ENCODE assay signal across 18 cellular contexts in genomic region chr3:149016242-149016641, GRCh38. TPM values are rescaled to one million over a fixed set of nuclear protein-coding genes. Genes with fewer than 3 reads are reported as not detected.
DNase-seq lines count a peak whose midpoint lies in the region; ATAC-seq and TF ChIP-seq lines count a peak whose summit lies in the region.
"Had no signal": no experiment of that assay in that cellular context is flagged by ENCODE, and none has a peak within 500 bp of the region (broad histone marks: within the 10 kb centered on the region; RNA-seq: fewer than 3 reads in every experiment).

No MANE protein-coding gene starts in this region.

- intact Hi-C loops in CD8-positive, alpha-beta T cell (cut with DNase I, micrococcal nuclease) = no loop called here
- intact Hi-C loops in CD14-positive monocyte (cut with micrococcal nuclease) = no loop called here

- H3K27me3 Mint-ChIP-seq in CD8-positive, alpha-beta T cell (ENCODE audit: low read depth) = no peaks in the 10 kb centered on the region
- H3K27me3 Mint-ChIP-seq in CD14-positive monocyte (ENCODE audit: low read depth in 3 of 3) = peaks cover 0 to 2% (median 0%) of the 10 kb centered on the region in 3 donors
- H3K27me3 Mint-ChIP-seq: activated naive CD8-positive, alpha-beta T cell treated with anti-CD3 and anti-CD28 coated beads, Interleukin-2, amount 50 U/mL, for 24 hours; B cell had no signal

- H2AFZ ChIP-seq in ACC112 (ENCODE audit: low read length, unreplicated experiment) = no peak overlapping the region

- no peak for TF ChIP-seq CTCF in CD8-positive, alpha-beta T cell (IDR thresholded peaks at IDR 0.05)
- peak; percentile 14 for TF ChIP-seq CTCF in cardiac fibroblast (IDR thresholded peaks at IDR 0.05; ENCODE audit: low read depth, low read length)
- no peak for TF ChIP-seq CTCF in CD14-positive monocyte (IDR thresholded peaks at IDR 0.05)

- H3K4me3 Mint-ChIP-seq in CD8-positive, alpha-beta T cell = no peak overlapping the region
- no peak overlapping the region for H3K4me3 Mint-ChIP-seq in CD14-positive monocyte
- H3K4me3 Mint-ChIP-seq: activated naive CD8-positive, alpha-beta T cell treated with anti-CD3 and anti-CD28 coated beads, Interleukin-2, amount 50 U/mL, for 24 hours; activated T-cell treated with anti-CD3 and anti-CD28 coated beads, Interleukin-2, amount 50 U/mL, for 72 hours; B cell had no signal

- peak overlapping the region; percentile 64 for H3K27ac Mint-ChIP-seq in CD8-positive, alpha-beta T cell
- H3K27ac Mint-ChIP-seq in CD14-positive monocyte = peak overlapping the region in 2 of 7 donors; percentile 16 to 32
- H3K27ac Mint-ChIP-seq: activated naive CD8-positive, alpha-beta T cell treated with anti-CD3 and anti-CD28 coated beads, Interleukin-2, amount 50 U/mL, for 24 hours; B cell had no signal

- peaks cover 68% of the 10 kb centered on the region for H3K36me3 Mint-ChIP-seq in CD8-positive, alpha-beta T cell
- peaks cover 65 to 91% of the 10 kb centered on the region in 2 donors for H3K36me3 Mint-ChIP-seq in CD14-positive monocyte

- POLR2A ChIA-PET in CD8-positive, alpha-beta T cell (lab: Charles Lee) = no interaction called here

- H3K9me3 Mint-ChIP-seq in CD8-positive, alpha-beta T cell = no peaks in the 10 kb centered on the region
- H3K9me3 Mint-ChIP-seq in CD14-positive monocyte = no peaks in the 10 kb centered on the region
- H3K9me3 Mint-ChIP-seq: activated naive CD8-positive, alpha-beta T cell treated with anti-CD3 and anti-CD28 coated beads, Interleukin-2, amount 50 U/mL, for 24 hours; activated T-cell treated with anti-CD3 and anti-CD28 coated beads, Interleukin-2, amount 50 U/mL, for 72 hours had no signal

- peaks cover 3% of the 10 kb centered on the region for H3K79me2 ChIP-seq in ACC112 (ENCODE audit: control insufficient read depth, insufficient read depth, low read length, unreplicated experiment)

- H3K4me3 ChIP-seq in ACC112 (ENCODE audit: low read depth, low read length) = no peak overlapping the region
- H3K4me3 ChIP-seq in CD8-positive, alpha-beta T cell (ENCODE audit: low read depth, low read length) = no peak overlapping the region
- H3K4me3 ChIP-seq in cardiac fibroblast (replicated peaks in 1 of 2; ENCODE audit: low read depth in 2 of 2, low read length in 2 of 2) = no peak overlapping the region
- no peak overlapping the region for H3K4me3 ChIP-seq in muscle layer of duodenum (ENCODE audit: low read depth in 1 of 2, low read length in 2 of 2)
- H3K4me3 ChIP-seq: tibial nerve had no signal

- H3K27ac ChIP-seq in ACC112 (ENCODE audit: low read depth, low read length) (peak overlapping the region; percentile 82), muscle layer of duodenum (ENCODE audit: low read length) (peak overlapping the region; percentile 19)
- no peak overlapping the region for H3K27ac ChIP-seq in CD8-positive, alpha-beta T cell (ENCODE audit: low read depth, low read length)

- CTCF ChIA-PET in CD8-positive, alpha-beta T cell (lab: Charles Lee) = no interaction called here

- no peak for DNase-seq in CD8-positive, alpha-beta T cell
- no peak for DNase-seq in cardiac fibroblast (ENCODE audit: low read depth in 2 of 2)
- DNase-seq in C1 segment of cervical spinal cord (lab: John Stamatoyannopoulos, UW) = no peak
- DNase-seq in CD14-positive monocyte (ENCODE audit: low spot score) = no peak
- DNase-seq in NCI-H2081 (lab: John Stamatoyannopoulos, UW) = no peak
- no peak for DNase-seq in NCI-H1417 treated with DMSO at 0.1 percent for 48 hours (lab: John Stamatoyannopoulos, UW)
- DNase-seq: activated CD4-positive, alpha-beta T cell treated with anti-CD3 and anti-CD28 coated beads for 48 hours; activated naive CD8-positive, alpha-beta T cell treated with anti-CD3 and anti-CD28 coated beads, Interleukin-2, amount 50 U/mL, for 24 hours; activated T-cell treated with anti-CD3 and anti-CD28 coated beads, Interleukin-2, amount 50 U/mL, for 72 hours; mammary epithelial cell; MV-4-11; NCI-H2081 treated with DMSO at 0.1 percent for 48 hours; NCI-H526; stimulated activated CD4-positive, alpha-beta T cell treated with anti-CD3 and anti-CD28 coated beads, Interleukin-4, amount 100 ng/mL, for 24 hours had no signal

- H3K4me1 ChIP-seq in ACC112 (ENCODE audit: control insufficient read depth, insufficient read depth, low read length, unreplicated experiment) (peaks cover 61% of the 10 kb centered on the region), muscle layer of duodenum (ENCODE audit: control insufficient read depth in 1 of 2, insufficient read depth in 2 of 2, low read length in 2 of 2) (peaks cover 0 to 28% of the 10 kb centered on the region in 2 donors)
- H3K4me1 ChIP-seq in CD8-positive, alpha-beta T cell (ENCODE audit: insufficient read depth, low read length) = no peaks in the 10 kb centered on the region

- peaks cover 44% of the 10 kb centered on the region for H3K4me1 Mint-ChIP-seq in CD8-positive, alpha-beta T cell (ENCODE audit: low read depth)
- no peaks in the 10 kb centered on the region for H3K4me1 Mint-ChIP-seq in CD14-positive monocyte
- H3K4me1 Mint-ChIP-seq: B cell had no signal

- no peaks in the 10 kb centered on the region for H3K9me3 ChIP-seq in CD8-positive, alpha-beta T cell (ENCODE audit: low read length)
- no peaks in the 10 kb centered on the region for H3K9me3 ChIP-seq in muscle layer of duodenum (ENCODE audit: control insufficient read depth in 1 of 2, low read length in 2 of 2)
- H3K9me3 ChIP-seq: tibial nerve had no signal

- no peak for ATAC-seq in CD8-positive, alpha-beta T cell
- ATAC-seq: activated naive CD8-positive, alpha-beta T cell treated with anti-CD3 and anti-CD28 coated beads, Interleukin-2, amount 50 U/mL, for 24 hours had no signal

- H3K36me3 ChIP-seq in ACC112 (ENCODE audit: insufficient read depth, low read length) (peaks cover 5% of the 10 kb centered on the region; the same call in 1 of the 2 replicates), muscle layer of duodenum (ENCODE audit: control insufficient read depth in 1 of 2, insufficient read depth in 2 of 2, low read length in 2 of 2) (peaks cover 12 to 18% of the 10 kb centered on the region in 2 donors)
- H3K36me3 ChIP-seq in CD8-positive, alpha-beta T cell (ENCODE audit: insufficient read depth, low read length) = peaks cover 19% of the 10 kb centered on the region

- H3K27me3 ChIP-seq in ACC112 (ENCODE audit: insufficient read depth, low read length) = no peaks in the 10 kb centered on the region
- no peaks in the 10 kb centered on the region for H3K27me3 ChIP-seq in CD8-positive, alpha-beta T cell (ENCODE audit: insufficient read depth, low read length)
- no peaks in the 10 kb centered on the region for H3K27me3 ChIP-seq in muscle layer of duodenum (ENCODE audit: low read depth, low read length)
- H3K27me3 ChIP-seq: tibial nerve had no signal

RNA-seq across cellular contexts. Expression of gene GYG1, which starts 24.9 kb away (rescaled TPM):
- total RNA-seq in CD8-positive, alpha-beta T cell = 10 to 100 TPM; 29.4 to 35.2 TPM
- 100 to 1,000 TPM; 121 to 122 TPM for polyA plus RNA-seq in CD14-positive monocyte
